ENCODE assay signal across 13 cellular contexts in genomic region chr12:92764820-92765219, GRCh38.
"Had no signal": no experiment of that assay in that cellular context is flagged by ENCODE, and none has a peak within 500 bp of the region (broad histone marks: within the 10 kb centered on the region; RNA-seq: fewer than 3 reads in every experiment).

No MANE protein-coding gene starts in this region.

- DNase-seq: activated CD4-positive, alpha-beta memory T cell treated with anti-CD3 and anti-CD28 coated beads for 36 hours; activated naive CD4-positive, alpha-beta T cell treated with anti-CD3 and anti-CD28 coated beads for 36 hours; central memory CD4-positive, alpha-beta T cell; effector memory CD8-positive, alpha-beta T cell; left colon; stimulated activated CD4-positive, alpha-beta T cell treated with anti-CD3 and anti-CD28 coated beads, Interleukin-15, amount 100 ng/mL, for 24 hours; stimulated activated CD4-positive, alpha-beta T cell treated with anti-CD3 and anti-CD28 coated beads, Interleukin-4, amount 100 ng/mL, for 4 hours; stimulated activated naive CD8-positive, alpha-beta T cell treated with anti-CD3 and anti-CD28 coated beads, Interleukin-15, amount 100 ng/mL, for 72 hours had no signal

- H3K4me3 Mint-ChIP-seq: activated CD4-positive, alpha-beta memory T cell treated with anti-CD3 and anti-CD28 coated beads for 36 hours; activated naive CD4-positive, alpha-beta T cell treated with anti-CD3 and anti-CD28 coated beads for 36 hours; activated T-helper 17 cell treated with anti-CD3 and anti-CD28 coated beads, Interleukin-2, amount 50 U/mL, for 72 hours; effector memory CD8-positive, alpha-beta T cell; memory B cell; natural killer cell treated with Interleukin-12 subunit alpha and Interleukin-12 subunit beta and Interleukin-15 and Interleukin-18, amount 100 ng/mL, for 72 hours; stimulated activated naive CD8-positive, alpha-beta T cell treated with anti-CD3 and anti-CD28 coated beads, Interleukin-15, amount 100 ng/mL, for 72 hours had no signal

- H3K9me3 ChIP-seq: thoracic aorta had no signal

- H3K27me3 Mint-ChIP-seq: memory B cell; stimulated activated naive CD8-positive, alpha-beta T cell treated with anti-CD3 and anti-CD28 coated beads, Interleukin-15, amount 100 ng/mL, for 72 hours had no signal

- ATAC-seq: activated T-helper 17 cell treated with anti-CD3 and anti-CD28 coated beads, Interleukin-2, amount 50 U/mL, for 72 hours; effector memory CD8-positive, alpha-beta T cell; left colon; natural killer cell treated with Interleukin-12 subunit alpha and Interleukin-12 subunit beta and Interleukin-15 and Interleukin-18, amount 100 ng/mL, for 72 hours; stimulated activated naive CD8-positive, alpha-beta T cell treated with anti-CD3 and anti-CD28 coated beads, Interleukin-15, amount 100 ng/mL, for 72 hours had no signal

- H3K4me1 Mint-ChIP-seq: activated T-helper 17 cell treated with anti-CD3 and anti-CD28 coated beads, Interleukin-2, amount 50 U/mL, for 72 hours had no signal

- H3K27ac Mint-ChIP-seq: activated CD4-positive, alpha-beta memory T cell treated with anti-CD3 and anti-CD28 coated beads for 36 hours; activated naive CD4-positive, alpha-beta T cell treated with anti-CD3 and anti-CD28 coated beads for 36 hours; activated T-helper 17 cell treated with anti-CD3 and anti-CD28 coated beads, Interleukin-2, amount 50 U/mL, for 72 hours; effector memory CD8-positive, alpha-beta T cell; memory B cell; natural killer cell treated with Interleukin-12 subunit alpha and Interleukin-12 subunit beta and Interleukin-15 and Interleukin-18, amount 100 ng/mL, for 72 hours had no signal

- H3K27ac ChIP-seq: epithelial cell of prostate, thoracic aorta had no signal

- H3K4me3 ChIP-seq: thoracic aorta had no signal

- H3K36me3 ChIP-seq: thoracic aorta had no signal

- H3K9me3 Mint-ChIP-seq: activated CD4-positive, alpha-beta memory T cell treated with anti-CD3 and anti-CD28 coated beads for 36 hours; activated naive CD4-positive, alpha-beta T cell treated with anti-CD3 and anti-CD28 coated beads for 36 hours; activated T-helper 17 cell treated with anti-CD3 and anti-CD28 coated beads, Interleukin-2, amount 50 U/mL, for 72 hours; effector memory CD8-positive, alpha-beta T cell; memory B cell; natural killer cell treated with Interleukin-12 subunit alpha and Interleukin-12 subunit beta and Interleukin-15 and Interleukin-18, amount 100 ng/mL, for 72 hours; stimulated activated naive CD8-positive, alpha-beta T cell treated with anti-CD3 and anti-CD28 coated beads, Interleukin-15, amount 100 ng/mL, for 72 hours had no signal

- H3K36me3 Mint-ChIP-seq: activated CD4-positive, alpha-beta memory T cell treated with anti-CD3 and anti-CD28 coated beads for 36 hours; natural killer cell treated with Interleukin-12 subunit alpha and Interleukin-12 subunit beta and Interleukin-15 and Interleukin-18, amount 100 ng/mL, for 72 hours had no signal
